ENCODE assay signal across 27 cellular contexts in genomic region chr19:5095568-5095850, GRCh38.
"Had no signal": no experiment of that assay in that cellular context is flagged by ENCODE, and none has a peak within 500 bp of the region (broad histone marks: within the 10 kb centered on the region; RNA-seq: fewer than 3 reads in every experiment).

No MANE protein-coding gene starts in this region.

- H3K4me3 ChIP-seq: body of pancreas, pancreas, right lobe of liver, tibial artery had no signal

- H3K9me3 ChIP-seq: body of pancreas, pancreas had no signal

- H3K27ac Mint-ChIP-seq: activated CD8-positive, alpha-beta T cell treated with anti-CD3 and anti-CD28 coated beads, Interleukin-2, amount 10 ng/mL, durations not matched to agents 7 days and 5 days; activated naive CD4-positive, alpha-beta T cell treated with anti-CD3 and anti-CD28 coated beads, Interleukin-2, amount 50 U/mL, for 24 hours; mesothelial cell of epicardium; natural killer cell; stimulated activated effector memory CD8-positive, alpha-beta T cell treated with anti-CD3 and anti-CD28 coated beads, Interleukin-12 subunit alpha, Interleukin-12 subunit beta, amount 100 ng/mL, for 72 hours; stimulated activated naive CD8-positive, alpha-beta T cell treated with anti-CD3 and anti-CD28 coated beads, Interleukin-15, amount 100 ng/mL, for 72 hours; T-helper 17 cell had no signal

- H3K27me3 Mint-ChIP-seq: activated naive CD4-positive, alpha-beta T cell treated with anti-CD3 and anti-CD28 coated beads, Interleukin-2, amount 50 U/mL, for 24 hours; stimulated activated naive CD8-positive, alpha-beta T cell treated with anti-CD3 and anti-CD28 coated beads, Interleukin-15, amount 100 ng/mL, for 72 hours; T-helper 17 cell had no signal

- FAIRE-seq: pancreas, small intestine had no signal

- H3K4me1 Mint-ChIP-seq: activated naive CD4-positive, alpha-beta T cell treated with anti-CD3 and anti-CD28 coated beads, Interleukin-2, amount 50 U/mL, for 24 hours; stimulated activated effector memory CD8-positive, alpha-beta T cell treated with anti-CD3 and anti-CD28 coated beads, Interleukin-12 subunit alpha, Interleukin-12 subunit beta, amount 100 ng/mL, for 72 hours; stimulated activated naive CD8-positive, alpha-beta T cell treated with anti-CD3 and anti-CD28 coated beads, Interleukin-15, amount 100 ng/mL, for 72 hours had no signal

- H3K27ac ChIP-seq: body of pancreas, pancreas, right lobe of liver, tibial artery, VCaP had no signal

- H3K4me3 Mint-ChIP-seq: activated CD8-positive, alpha-beta T cell treated with anti-CD3 and anti-CD28 coated beads, Interleukin-2, amount 10 ng/mL, durations not matched to agents 7 days and 5 days; activated naive CD4-positive, alpha-beta T cell treated with anti-CD3 and anti-CD28 coated beads, Interleukin-2, amount 50 U/mL, for 24 hours; mesothelial cell of epicardium; natural killer cell; stimulated activated effector memory CD8-positive, alpha-beta T cell treated with anti-CD3 and anti-CD28 coated beads, Interleukin-12 subunit alpha, Interleukin-12 subunit beta, amount 100 ng/mL, for 72 hours; stimulated activated naive CD8-positive, alpha-beta T cell treated with anti-CD3 and anti-CD28 coated beads, Interleukin-15, amount 100 ng/mL, for 72 hours; T-helper 17 cell had no signal

- H3K36me3 ChIP-seq: pancreas had no signal

- DNase-seq: activated CD4-positive, alpha-beta T cell treated with anti-CD3 and anti-CD28 coated beads for 1 hour; activated CD4-positive, alpha-beta T cell treated with anti-CD3 and anti-CD28 coated beads, Interleukin-2, amount 50 U/mL, for 1 hour; activated CD8-positive, alpha-beta T cell treated with anti-CD3 and anti-CD28 coated beads, Interleukin-2, amount 10 ng/mL, durations not matched to agents 7 days and 5 days; activated gamma-delta T cell treated with Interleukin-2 at 50 U/mL for 16 hours; activated T-cell treated with anti-CD3 and anti-CD28 coated beads, Interleukin-2, amount 50 U/mL, for 1 hour; anterior cingulate cortex; body of pancreas; caudate nucleus; dermis blood vessel endothelial cell; effector CD8-positive, alpha-beta T cell; foreskin melanocyte; hippocampal formation; kidney glomerular epithelial cell; left ventricle myocardium superior; mammary epithelial cell; natural killer cell; pancreas; right lobe of liver; small intestine; stimulated activated CD4-positive, alpha-beta T cell treated with anti-CD3 and anti-CD28 coated beads, Interleukin-2, amount 100 ng/mL, for 24 hours; stimulated activated naive CD8-positive, alpha-beta T cell treated with anti-CD3 and anti-CD28 coated beads, Interleukin-15, amount 100 ng/mL, for 72 hours; T-helper 17 cell; tibial artery had no signal

- H3K4me1 ChIP-seq: right lobe of liver had no signal

- ATAC-seq: activated CD8-positive, alpha-beta T cell treated with anti-CD3 and anti-CD28 coated beads, Interleukin-2, amount 10 ng/mL, durations not matched to agents 7 days and 5 days; body of pancreas; left ventricle myocardium superior; natural killer cell; pancreas; stimulated activated effector memory CD8-positive, alpha-beta T cell treated with anti-CD3 and anti-CD28 coated beads, Interleukin-12 subunit alpha, Interleukin-12 subunit beta, amount 100 ng/mL, for 72 hours; stimulated activated naive CD8-positive, alpha-beta T cell treated with anti-CD3 and anti-CD28 coated beads, Interleukin-15, amount 100 ng/mL, for 72 hours; T-helper 17 cell had no signal

- H3K27me3 ChIP-seq: body of pancreas, pancreas, right lobe of liver, tibial artery had no signal
